ENCODE assay signal across 12 cellular contexts in genomic region chr14:33762462-33762861, GRCh38.
"Had no signal": no experiment of that assay in that cellular context is flagged by ENCODE, and none has a peak within 500 bp of the region (broad histone marks: within the 10 kb centered on the region; RNA-seq: fewer than 3 reads in every experiment).

No MANE protein-coding gene starts in this region.

- H3K27me3 ChIP-seq: pancreas, transverse colon had no signal

- H3K4me3 ChIP-seq: pancreas, skin epidermis, transverse colon had no signal

- H3K4me1 ChIP-seq: pancreas had no signal

- DNase-seq: activated CD8-positive, alpha-beta memory T cell treated with anti-CD3 and anti-CD28 coated beads, Interleukin-2, amount 50 U/mL, for 48 hours; activated CD8-positive, alpha-beta T cell treated with anti-CD3 and anti-CD28 coated beads, Interleukin-2, amount 10 ng/mL, durations not matched to agents 7 days and 5 days; activated naive CD4-positive, alpha-beta T cell; aorta; central memory CD4-positive, alpha-beta T cell; erythroblast; pancreas; retina; transverse colon had no signal

- H3K36me3 ChIP-seq: pancreas, transverse colon had no signal

- H3K9me3 ChIP-seq: pancreas, transverse colon had no signal

- FAIRE-seq: islet of Langerhans, pancreas had no signal

- ATAC-seq: activated CD8-positive, alpha-beta T cell treated with anti-CD3 and anti-CD28 coated beads, Interleukin-2, amount 10 ng/mL, durations not matched to agents 7 days and 5 days; pancreas; stimulated activated memory B cell treated with anti-CD40 and anti-IgM and Interleukin-4, amounts not matched to agents 10 μg/mL and 1 μg/mL and 100 μg/mL, for 72 hours had no signal

- H3K27ac ChIP-seq: pancreas, skin epidermis, transverse colon had no signal
